Comparison of ENCODE assay signal across 8 cellular contexts in genomic region chr12:11765817-11766794, GRCh38.
DNase-seq lines count a peak whose midpoint lies in the region; ATAC-seq and TF ChIP-seq lines count a peak whose summit lies in the region.

No MANE protein-coding gene starts in this region.

- no peak for TF ChIP-seq CTCF in lower lobe of right lung (IDR thresholded peaks at IDR 0.05)

- H3K27ac ChIP-seq in SK-N-MC (peak overlapping the region; percentile 95), lower lobe of right lung (peak overlapping the region; percentile 75)

- H3K36me3 ChIP-seq in SK-N-MC (ENCODE audit: insufficient read depth, low read length): no peaks in the 10 kb centered on the region
- no peaks in the 10 kb centered on the region for H3K36me3 ChIP-seq in lower lobe of right lung

- H3K4me3 ChIP-seq in SK-N-MC (peak overlapping the region; percentile 78), lower lobe of right lung (no peak overlapping the region)

- DNase-seq in SK-N-MC (ENCODE audit: low read depth, low spot score) (peak; percentile 99), astrocyte of the hippocampus (ENCODE audit: low read depth, low spot score) (peak; percentile 64), lower lobe of right lung (peak; percentile 45), NCI-H1105 treated with DMSO at 0.1 percent for 48 hours (lab: John Stamatoyannopoulos, UW) (no peak), NCI-H2081 (lab: John Stamatoyannopoulos, UW) (no peak)
- peak; percentile 49 to 72 for DNase-seq in stimulated activated CD8-positive, alpha-beta memory T cell treated with anti-CD3 and anti-CD28 coated beads, Interleukin-15, amount 100 ng/mL, for 48 hours (ENCODE audit: low read depth in 2 of 2)

- peaks cover 87% of the 10 kb centered on the region for H3K4me1 ChIP-seq in lower lobe of right lung

- ATAC-seq in GM18505 (IDR thresholded peaks at IDR 0.05; ENCODE audit: unreplicated experiment) (peak; percentile 58), HG02885 (IDR thresholded peaks at IDR 0.05; ENCODE audit: poor library complexity, unreplicated experiment) (peak; percentile 74), lower lobe of right lung (peak; percentile 49 to 68)

- no peaks in the 10 kb centered on the region for H3K27me3 ChIP-seq in lower lobe of right lung (ENCODE audit: low read depth)

- TF ChIP-seq POLR2A in GM18505 (IDR thresholded peaks at IDR 0.05; ENCODE audit: borderline replicate concordance, extremely low read depth, insufficient read depth, insufficient read length): peak; percentile 36

- intact Hi-C loops in lower lobe of right lung (cut with DNase I): no loop called here

- H3K9me3 ChIP-seq in SK-N-MC (ENCODE audit: low read depth, low read length): no peaks in the 10 kb centered on the region
- H3K9me3 ChIP-seq in lower lobe of right lung: no peaks in the 10 kb centered on the region

- peak overlapping the region; percentile 25 for H3K9ac ChIP-seq in SK-N-MC (ENCODE audit: insufficient read length)

Comparison
In these comparisons a context has a peak if more than half of its experiments do, and no peak if none do; other contexts are left out.
1. DNase-seq: peak in SK-N-MC (single experiment), astrocyte of the hippocampus (single experiment), lower lobe of right lung (single experiment) and stimulated activated CD8-positive, alpha-beta memory T cell treated with anti-CD3 and anti-CD28 coated beads, Interleukin-15, amount 100 ng/mL, for 48 hours (2 of 2); none in NCI-H1105 treated with DMSO at 0.1 percent for 48 hours (single experiment) and NCI-H2081 (0 of 2).
2. Peak in every context shown above with its lines, with median percentiles within 50 percentile points of each other: ATAC-seq.